Comparison of ENCODE assay signal across 7 cellular contexts in the genomic region with DNA sequence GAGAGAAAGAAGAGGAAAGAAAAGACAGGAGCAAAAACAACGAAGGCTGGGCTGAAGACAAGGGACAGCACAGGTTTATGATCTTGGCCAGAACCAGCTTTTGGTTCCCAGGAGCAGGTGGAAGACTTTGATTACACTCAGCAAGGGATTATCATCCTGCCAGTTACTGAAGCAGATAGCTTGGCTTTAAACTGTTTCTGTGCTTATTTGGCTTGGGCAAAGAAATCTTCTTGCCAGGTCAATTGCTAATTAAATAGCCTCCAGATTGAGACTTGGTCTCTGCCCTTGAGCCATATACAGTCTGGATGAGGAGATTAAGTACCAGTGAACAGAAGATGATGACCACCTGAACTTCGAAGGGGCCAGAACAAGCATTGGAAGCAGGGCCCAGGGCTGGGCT. TPM values are rescaled to one million over a fixed set of nuclear protein-coding genes. Genes with fewer than 3 reads are reported as not detected.
"Had no signal": no experiment of that assay in that cellular context is flagged by ENCODE, and none has a peak within 500 bp of the region (broad histone marks: within the 10 kb centered on the region; RNA-seq: fewer than 3 reads in every experiment).

No MANE protein-coding gene starts in this region.

- H3K9me3 Mint-ChIP-seq: GM23338 had no signal

- ATAC-seq: GM23338, K562 had no signal

- H3K27ac Mint-ChIP-seq: GM23338, H9 had no signal

- DNase-seq: H9, HCEC 1CT, IMR-90 had no signal

- H3K4me3 Mint-ChIP-seq: GM23338, H9 had no signal

RNA-seq across cellular contexts. Expression of a gene that starts 22.3 kb away (rescaled TPM):
- total RNA-seq: GM23338, H1, H9, HT-29, IMR-90, K562 had no signal
